ENCODE assay signal across 8 cellular contexts in genomic region chr5:56148453-56148971, GRCh38.
DNase-seq lines count a peak whose midpoint lies in the region; ATAC-seq and TF ChIP-seq lines count a peak whose summit lies in the region.

No MANE protein-coding gene starts in this region.

- peak overlapping the region; percentile 41 for H3K4me3 Mint-ChIP-seq in activated CD4-positive, alpha-beta T cell treated with anti-CD3 and anti-CD28 coated beads for 36 hours
- H3K4me3 Mint-ChIP-seq in naive thymus-derived CD8-positive, alpha-beta T cell: peak overlapping the region in 8 of 10 donors; percentile 5 to 70 (median 56)

- H3K36me3 Mint-ChIP-seq in activated CD4-positive, alpha-beta T cell treated with anti-CD3 and anti-CD28 coated beads for 36 hours (ENCODE audit: low read depth): no peaks in the 10 kb centered on the region
- H3K36me3 Mint-ChIP-seq in naive thymus-derived CD8-positive, alpha-beta T cell: peaks cover 0 to 3% (median 0%) of the 10 kb centered on the region in 3 donors

- peak overlapping the region; percentile 55; the same call in 1 of the 2 replicates for H3K9ac ChIP-seq in OCI-LY3 (ENCODE audit: low read length)

- H3K27me3 ChIP-seq in OCI-LY3 (ENCODE audit: low read depth, low read length): no peaks in the 10 kb centered on the region
- H3K27me3 ChIP-seq in SJCRH30: no peaks in the 10 kb centered on the region

- H3K79me2 ChIP-seq in OCI-LY3 (ENCODE audit: low read length): no peaks in the 10 kb centered on the region

- H3K4me2 ChIP-seq in OCI-LY3 (ENCODE audit: low read length): peak overlapping the region; percentile 65

- DNase-seq in activated CD4-positive, alpha-beta T cell treated with anti-CD3 and anti-CD28 coated beads for 36 hours: peak; percentile 76
- no peak for DNase-seq in activated CD4-positive, alpha-beta T cell treated with anti-CD3 and anti-CD28 coated beads for 1 hour
- DNase-seq in naive thymus-derived CD8-positive, alpha-beta T cell: peak in 7 of 10 donors; percentile 26 to 71 (median 49)
- no peak for DNase-seq in NCI-H1048 (lab: John Stamatoyannopoulos, UW)
- DNase-seq in SJCRH30: no peak
- DNase-seq in HCEC 1CT: no peak

- H3K4me1 ChIP-seq in OCI-LY3 (ENCODE audit: low read length) (peaks cover 70% of the 10 kb centered on the region), SJCRH30 (no peaks in the 10 kb centered on the region)

- H2AFZ ChIP-seq in OCI-LY3 (ENCODE audit: low read depth, low read length): no peak overlapping the region

- H3K4me1 Mint-ChIP-seq in activated CD4-positive, alpha-beta T cell treated with anti-CD3 and anti-CD28 coated beads for 36 hours: peaks cover 71% of the 10 kb centered on the region
- H3K4me1 Mint-ChIP-seq in naive thymus-derived CD8-positive, alpha-beta T cell: peaks cover 31 to 70% (median 54%) of the 10 kb centered on the region in 4 donors

- H3K36me3 ChIP-seq in OCI-LY3 (replicated peaks; ENCODE audit: low read depth, low read length): no peaks in the 10 kb centered on the region
- H3K36me3 ChIP-seq in SJCRH30: no peaks in the 10 kb centered on the region

- no peaks in the 10 kb centered on the region for H4K20me1 ChIP-seq in OCI-LY3 (ENCODE audit: insufficient read depth, low read length)

- TF ChIP-seq CTCF in OCI-LY3 (IDR thresholded peaks at IDR 0.05; ENCODE audit: low read depth, low read length): no peak

- H3K27ac Mint-ChIP-seq in activated CD4-positive, alpha-beta T cell treated with anti-CD3 and anti-CD28 coated beads for 36 hours: peak overlapping the region; percentile 80
- peak overlapping the region; percentile 59 to 93 (median 84) for H3K27ac Mint-ChIP-seq in naive thymus-derived CD8-positive, alpha-beta T cell

- POLR2A ChIA-PET in activated CD4-positive, alpha-beta T cell treated with anti-CD3 and anti-CD28 coated beads for 36 hours (lab: Charles Lee): interaction anchor here (0.6 to 1.8 kb wide), 7 partner anchors 15 to 744 kb away, joined by 3 to 5 read pairs (median 4); no protein-coding TSS in a partner anchor
- POLR2A ChIA-PET in naive thymus-derived CD8-positive, alpha-beta T cell (lab: Charles Lee): interaction anchor here (0.6 to 2.8 kb wide), 10 partner anchors 9 to 166 kb away, joined by 3 to 20 read pairs (median 4); partner anchors contain the start of gene IL6ST

- CTCF ChIA-PET in activated CD4-positive, alpha-beta T cell treated with anti-CD3 and anti-CD28 coated beads for 36 hours (lab: Charles Lee): interaction anchor here (0.9 to 2.5 kb wide), 9 partner anchors 8 to 212 kb away, joined by 3 to 14 read pairs (median 5); no protein-coding TSS in a partner anchor

- no peaks in the 10 kb centered on the region for H3K27me3 Mint-ChIP-seq in activated CD4-positive, alpha-beta T cell treated with anti-CD3 and anti-CD28 coated beads for 36 hours
- no peaks in the 10 kb centered on the region for H3K27me3 Mint-ChIP-seq in naive thymus-derived CD8-positive, alpha-beta T cell

- ATAC-seq in activated CD4-positive, alpha-beta T cell treated with anti-CD3 and anti-CD28 coated beads for 36 hours: peak; percentile 82
- ATAC-seq in HG03103 (IDR thresholded peaks at IDR 0.05; ENCODE audit: low read depth, unreplicated experiment): peak; percentile 75
- ATAC-seq in naive thymus-derived CD8-positive, alpha-beta T cell: peak; percentile 86

- peak overlapping the region; percentile 14 for H3K4me3 ChIP-seq in OCI-LY3 (ENCODE audit: low read length)
- no peak overlapping the region for H3K4me3 ChIP-seq in SJCRH30

- H3K27ac ChIP-seq in OCI-LY3 (ENCODE audit: low read length): peak overlapping the region; percentile 94
- no peak overlapping the region for H3K27ac ChIP-seq in SJCRH30

- intact Hi-C loops in activated CD4-positive, alpha-beta T cell treated with anti-CD3 and anti-CD28 coated beads for 36 hours (cut with DNase I, micrococcal nuclease): loop anchor here (1.0 to 5.0 kb wide), 8 partner anchors 8 to 156 kb away; partner anchors contain the start of gene IL6ST (in 2 of the 2)

- H3K9me3 Mint-ChIP-seq in activated CD4-positive, alpha-beta T cell treated with anti-CD3 and anti-CD28 coated beads for 36 hours (ENCODE audit: low read depth): no peaks in the 10 kb centered on the region
- no peaks in the 10 kb centered on the region for H3K9me3 Mint-ChIP-seq in naive thymus-derived CD8-positive, alpha-beta T cell

- H3K9me3 ChIP-seq in OCI-LY3 (ENCODE audit: insufficient read depth, low read length): no peaks in the 10 kb centered on the region
- no peaks in the 10 kb centered on the region for H3K9me3 ChIP-seq in SJCRH30 (replicated peaks)

Comparison
In these comparisons a context has a peak if more than half of its experiments do, and no peak if none do; other contexts are left out.
1. DNase-seq: peak in activated CD4-positive, alpha-beta T cell treated with anti-CD3 and anti-CD28 coated beads for 36 hours (single experiment) and naive thymus-derived CD8-positive, alpha-beta T cell (7 of 10); none in activated CD4-positive, alpha-beta T cell treated with anti-CD3 and anti-CD28 coated beads for 1 hour (single experiment), NCI-H1048 (single experiment), SJCRH30 (0 of 2) and HCEC 1CT (single experiment).
2. Peak in every context shown above with its lines, with median percentiles within 50 percentile points of each other: ATAC-seq.